12 cellular contexts compared by ENCODE assay signal in the genomic region with DNA sequence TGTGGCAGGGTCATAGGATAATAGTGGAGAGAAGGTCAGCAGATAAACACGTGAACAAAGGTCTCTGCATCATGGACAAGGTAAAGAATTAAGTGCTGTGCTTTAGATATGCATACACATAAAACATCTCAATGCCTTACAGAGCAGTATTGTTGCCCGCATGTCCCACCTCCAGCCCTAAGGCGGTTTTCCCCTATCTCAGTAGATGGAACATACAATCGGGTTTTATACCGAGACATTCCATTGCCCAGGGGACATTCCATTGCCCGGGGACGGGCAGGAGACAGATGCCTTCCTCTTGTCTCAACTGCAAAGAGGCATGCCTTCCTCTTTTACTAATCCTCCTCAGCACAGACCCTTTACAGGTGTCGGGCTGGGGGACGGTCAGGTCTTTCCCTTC. TPM values are rescaled to one million over a fixed set of nuclear protein-coding genes. Genes with fewer than 3 reads are reported as not detected.
"Had no signal": no experiment of that assay in that cellular context is flagged by ENCODE, and none has a peak within 500 bp of the region (broad histone marks: within the 10 kb centered on the region; RNA-seq: fewer than 3 reads in every experiment).

No MANE protein-coding gene starts in this region.

RNA-seq across cellular contexts. Expression of a gene that starts 32.2 kb away (rescaled TPM):
- total RNA-seq: activated CD4-positive, alpha-beta memory T cell treated with anti-CD3 and anti-CD28 coated beads, Interleukin-2, amount 10 ng/mL, durations not matched to agents 7 days and 5 days; activated CD4-positive, alpha-beta T cell treated with anti-CD3 and anti-CD28 coated beads, Interleukin-2, amount 10 ng/mL, durations not matched to agents 7 days and 5 days; activated naive CD4-positive, alpha-beta T cell treated with anti-CD3 and anti-CD28 coated beads, Interleukin-2, amount 50 U/mL, for 72 hours; activated naive CD8-positive, alpha-beta T cell treated with anti-CD3 and anti-CD28 coated beads, Interleukin-2, amount 10 ng/mL, durations not matched to agents 7 days and 5 days; cardiac muscle cell; dermis microvascular lymphatic vessel endothelial cell; endothelial cell of umbilical vein; esophagus squamous epithelium; fibroblast of villous mesenchyme; frontal cortex; T-helper 1 cell treated with Interleukin-12 subunit alpha and Interleukin-12 subunit beta and Interleukin-4 antibody, amounts not matched to agents 30 ng/mL and 1 ng/mL, for 36 hours; WTC11 had no signal
